8 cellular contexts compared by ENCODE assay signal in genomic region chr2:120552800-120553471, GRCh38.
DNase-seq lines count a peak whose midpoint lies in the region; ATAC-seq, FAIRE-seq and TF ChIP-seq lines count a peak whose summit lies in the region.

No MANE protein-coding gene starts in this region.

- TF ChIP-seq EP300 in HepG2 (IDR thresholded peaks at IDR 0.05; ENCODE audit: low read depth in 2 of 2, low read length in 2 of 2) (peak; percentile 20 to 36; a peak in 2 of 4 replicates), HepG2 (CRISPR knock-in tag; IDR thresholded peaks at IDR 0.05; ENCODE audit: borderline replicate concordance) (no peak)

- BruUV-seq in HCT116 (replicated peaks; lab: Mats Ljungman, UMichigan) (TSS peak; percentile 85), HepG2 (replicated peaks; lab: Mats Ljungman, UMichigan) (no TSS peak)

- H2AFZ ChIP-seq in HCT116 (ENCODE audit: low read depth, low read length, poor library complexity, severe bottlenecking) (peak overlapping the region; percentile 67), HepG2 (ENCODE audit: low read length) (no peak overlapping the region)

- H3K4me3 ChIP-seq in HCT116 (replicated peaks in 1 of 2; ENCODE audit: low read depth in 1 of 2, low read length in 2 of 2) (peak overlapping the region; percentile 37 to 48), NT2/D1 (ENCODE audit: insufficient read length, low read depth) (peak overlapping the region; percentile 29), coronary artery (peak overlapping the region; percentile 26), HepG2 (replicated peaks in 1 of 3; ENCODE audit: insufficient read depth in 1 of 3, low read depth in 2 of 3, low read length in 3 of 3) (peak overlapping the region in 1 of 3 experiments; percentile 20; a peak in 3 of 6 replicates)

- intact Hi-C loops in HCT116 (cut with micrococcal nuclease) (loop anchor here (1.0 to 2.0 kb wide), 2 partner anchors 128 to 210 kb away; no protein-coding TSS in a partner anchor), HepG2 (cut with micrococcal nuclease; ENCODE audit: unreplicated experiment) (loop anchor here (1.0 to 5.0 kb wide), 5 partner anchors 36 to 210 kb away; no protein-coding TSS in a partner anchor)

- TF ChIP-seq POLR2A in HCT116 (IDR thresholded peaks at IDR 0.05; ENCODE audit: borderline replicate concordance, extremely low read depth, insufficient read depth, insufficient read length) (no peak), HepG2 (IDR thresholded peaks at IDR 0.05; ENCODE audit: insufficient read depth in 1 of 2, low read depth in 2 of 2, low read length in 2 of 2) (peak in 1 of 2 experiments; percentile 50; a peak in 1 of 4 replicates)

- POLR2A ChIA-PET in HCT116 (lab: Charles Lee) (interaction anchor here (0.6 to 1.6 kb wide), 11 partner anchors 8 to 522 kb away, joined by 3 to 9 read pairs (median 3); no protein-coding TSS in a partner anchor), HepG2 (lab: Yijun Ruan, JAX) (interaction anchor here (0.6 to 6.3 kb wide), 9 partner anchors 12 to 209 kb away, joined by 3 to 105 read pairs (median 3); no protein-coding TSS in a partner anchor)

- no peaks in the 10 kb centered on the region for H3K9me3 ChIP-seq in HCT116 (ENCODE audit: control insufficient read depth in 1 of 2, insufficient read depth in 1 of 2, low read depth in 1 of 2, low read length in 2 of 2)
- H3K9me3 ChIP-seq in NT2/D1 (ENCODE audit: insufficient read depth, low read length) = no peaks in the 10 kb centered on the region
- H3K9me3 ChIP-seq in HepG2 (ENCODE audit: low read length) = no peaks in the 10 kb centered on the region

- no peaks in the 10 kb centered on the region for H3K9me2 ChIP-seq in HCT116 (ENCODE audit: insufficient read depth)

- H4K20me1 ChIP-seq in HCT116 (ENCODE audit: insufficient read depth) = no peaks in the 10 kb centered on the region
- H4K20me1 ChIP-seq in HepG2 (ENCODE audit: insufficient read depth, low read length) = no peaks in the 10 kb centered on the region

- H3K27ac ChIP-seq in HCT116 (ENCODE audit: low read depth, low read length) = no peak overlapping the region
- peak overlapping the region in 1 of 2 donors; percentile 33 for H3K27ac ChIP-seq in coronary artery
- H3K27ac ChIP-seq in HepG2 (ENCODE audit: extremely low read length, insufficient read depth, low read length) = peak overlapping the region; percentile 44
- no peak overlapping the region for H3K27ac ChIP-seq in substantia nigra (ENCODE audit: low read depth, low read length, poor library complexity, severe bottlenecking)

- H3K9ac ChIP-seq in HCT116 (ENCODE audit: low read length) = peak overlapping the region; percentile 17; the same call in 1 of the 2 replicates
- H3K9ac ChIP-seq in NT2/D1 (ENCODE audit: insufficient read length, low read depth) = no peak overlapping the region
- peak overlapping the region; percentile 40; the same call in 1 of the 2 replicates for H3K9ac ChIP-seq in HepG2 (ENCODE audit: insufficient read depth, low read depth, low read length)

- TF ChIP-seq CTCF in HCT116 (IDR thresholded peaks at IDR 0.05 in 2 of 3, conservative IDR thresholded peaks at IDR 0.05 in 1 of 3; ENCODE audit: borderline replicate concordance in 1 of 3, insufficient read depth in 1 of 3, low read depth in 2 of 3, low read length in 2 of 3) (peak; percentile 66 to 85 (median 72); a peak in 5 of 6 replicates), coronary artery (IDR thresholded peaks at IDR 0.05) (peak; percentile 57), HepG2 (CRISPR knock-in tag; IDR thresholded peaks at IDR 0.05) (peak; percentile 99)

- H3K4me2 ChIP-seq in HCT116 (ENCODE audit: low read length) (peak overlapping the region; percentile 85), HepG2 (ENCODE audit: low read depth, low read length) (peak overlapping the region; percentile 62)

- WGBS in HepG2 (ENCODE audit: low lambda C conversion rate) = 12% methylated on average over 22 of the region's 23 CpGs

- H3K79me2 ChIP-seq in HCT116 (ENCODE audit: insufficient read depth, low read length) (no peaks in the 10 kb centered on the region), HepG2 (ENCODE audit: insufficient read depth, low read length) (no peaks in the 10 kb centered on the region)

- RAD21 ChIA-PET in HCT116 (lab: Charles Lee; ENCODE audit: low non-redundant PET in 1 of 2, low total read pairs in 2 of 2, uncharacterized antibody in 2 of 2, unreplicated experiment in 2 of 2) = interaction anchor here (0.9 to 1.3 kb wide), 2 partner anchors 123 to 210 kb away, joined by 3 to 9 read pairs; no protein-coding TSS in a partner anchor

- CTCF ChIA-PET in HCT116 (lab: Charles Lee) = interaction anchor here (0.6 to 2.4 kb wide), 16 partner anchors 9 to 522 kb away, joined by 3 to 25 read pairs (median 4); no protein-coding TSS in a partner anchor
- CTCF ChIA-PET in HepG2 (lab: Yijun Ruan, JAX; ENCODE audit: low intra/inter-chr PET ratio, low total read pairs) = interaction anchor here (0.5 to 2.4 kb wide), 9 partner anchors 24 to 210 kb away, joined by 3 to 17 read pairs (median 6); no protein-coding TSS in a partner anchor

- peak; percentile 70 for FAIRE-seq in HepG2 (lab: Jason Lieb, UNC)

- no peaks in the 10 kb centered on the region for H3K27me3 ChIP-seq in HCT116 (ENCODE audit: insufficient read depth, low read length)
- peaks cover 44% of the 10 kb centered on the region for H3K27me3 ChIP-seq in NT2/D1 (ENCODE audit: insufficient read depth, insufficient read length)
- H3K27me3 ChIP-seq in HepG2 (ENCODE audit: control insufficient read depth in 1 of 2, insufficient read depth in 2 of 2, low read length in 2 of 2) = peaks cover 6 to 19% of the 10 kb centered on the region in 2 experiments; a peak in 4 of 5 replicates

- H3K4me1 ChIP-seq in HCT116 (ENCODE audit: control insufficient read depth in 1 of 2, insufficient read depth in 2 of 2, low read length in 2 of 2) (peaks cover 4 to 16% of the 10 kb centered on the region in 2 experiments; a peak in 3 of 4 replicates), NT2/D1 (ENCODE audit: insufficient read depth, insufficient read length) (no peaks in the 10 kb centered on the region), HepG2 (ENCODE audit: insufficient read depth, low read length) (peaks cover 92% of the 10 kb centered on the region)

- peak; percentile 68 for DNase-seq in Ammon's horn (ENCODE audit: low spot score)
- peak; percentile 84 for DNase-seq in HCT116 (ENCODE audit: low read depth, low spot score)
- DNase-seq in NT2/D1 (ENCODE audit: low read depth, low spot score) = peak; percentile 70
- peak; percentile 92 for DNase-seq in coronary artery (ENCODE audit: low spot score)
- peak; percentile 90 for DNase-seq in HepG2 (ENCODE audit: low spot score)
- peak in 42 of 49 donors; percentile 8 to 75 (median 44) for DNase-seq in substantia nigra (lab: John Stamatoyannopoulos, UW)

- in situ Hi-C loops in HepG2 (cut with HindIII; ENCODE audit: extremely low pct_ligation_motif_present, low pct_unique_long_range_greater_than_20kb) = loop anchor here (5.0 to 10.0 kb wide), 3 partner anchors 36 to 211 kb away; no protein-coding TSS in a partner anchor

- H3K36me3 ChIP-seq in HCT116 (ENCODE audit: control insufficient read depth in 1 of 2, insufficient read depth in 2 of 2, low read length in 2 of 2) (no peaks in the 10 kb centered on the region), NT2/D1 (ENCODE audit: insufficient read depth, insufficient read length, low read length) (no peaks in the 10 kb centered on the region), HepG2 (replicated peaks in 1 of 2; ENCODE audit: control insufficient read depth in 1 of 2, insufficient read depth in 2 of 2, low read length in 2 of 2) (no peaks in the 10 kb centered on the region)

- ATAC-seq in HCT116 = peak; percentile 100
- peak; percentile 91 for ATAC-seq in HepG2
- no peak for ATAC-seq in HG03378 (IDR thresholded peaks at IDR 0.05; ENCODE audit: unreplicated experiment)
- no peak for ATAC-seq in GM21515 (IDR thresholded peaks at IDR 0.05; ENCODE audit: unreplicated experiment)

- TF ChIP-seq RAD21 in HCT116 (IDR thresholded peaks at IDR 0.05; ENCODE audit: low read depth) (peak; percentile 68), HepG2 (CRISPR knock-in tag; IDR thresholded peaks at IDR 0.05) (peak; percentile 99)

TF ChIP-seq in HCT116, 20 proteins besides CTCF, POLR2A, EP300 and RAD21:
- TF ChIP-seq POLR2AphosphoS5 (IDR thresholded peaks at IDR 0.05; ENCODE audit: low read depth, low read length) = peak; percentile 80
- no peak for TF ChIP-seq ELF1 (IDR thresholded peaks at IDR 0.05; ENCODE audit: borderline replicate concordance, low read depth)
- peak; percentile 57 for TF ChIP-seq YY1 (IDR thresholded peaks at IDR 0.05; ENCODE audit: extremely low read depth, insufficient replicate concordance, low read depth, low read length)
- TF ChIP-seq SP1 (IDR thresholded peaks at IDR 0.05; ENCODE audit: low read depth) = no peak
- peak; percentile 89 for TF ChIP-seq MAX (IDR thresholded peaks at IDR 0.05)
- peak; percentile 55 for TF ChIP-seq CBX3 (IDR thresholded peaks at IDR 0.05; ENCODE audit: low read depth)

TF ChIP-seq in HepG2, 621 proteins besides CTCF, POLR2A, EP300 and RAD21 (continues in another document):
- peak; percentile 35; the same call in 1 of the 2 replicates for TF ChIP-seq HBP1 (CRISPR knock-in tag; IDR thresholded peaks at IDR 0.05; ENCODE audit: low read depth)
- peak; percentile 85 for TF ChIP-seq TBL1XR1 (IDR thresholded peaks at IDR 0.05; ENCODE audit: borderline replicate concordance, low read length, partially characterized antibody)
- peak; percentile 62 for TF ChIP-seq SKI (IDR thresholded peaks at IDR 0.05; ENCODE audit: partially characterized antibody)
- peak; percentile 93 for TF ChIP-seq REPIN1 (CRISPR knock-in tag; IDR thresholded peaks at IDR 0.05; ENCODE audit: borderline replicate concordance, low read depth)
- no peak for TF ChIP-seq ATAD3A (CRISPR knock-in tag; IDR thresholded peaks at IDR 0.05)
- TF ChIP-seq ZSCAN31 (CRISPR knock-in tag; IDR thresholded peaks at IDR 0.05; ENCODE audit: low read depth) = peak; percentile 63; the same call in 1 of the 2 replicates
- peak; percentile 88 for TF ChIP-seq RXRB (CRISPR knock-in tag; IDR thresholded peaks at IDR 0.05; ENCODE audit: borderline replicate concordance)
- 0 out of 2 replicates have a peak, but pooled peaks have one; percentile 56 for TF ChIP-seq ZNF607 (CRISPR knock-in tag; IDR thresholded peaks at IDR 0.05; ENCODE audit: borderline replicate concordance)
- peak; percentile 63 for TF ChIP-seq ARNT2 (CRISPR knock-in tag; IDR thresholded peaks at IDR 0.05; ENCODE audit: low read depth)
- TF ChIP-seq ZNF878 (CRISPR knock-in tag; IDR thresholded peaks at IDR 0.05) = no peak

Comparison
In these comparisons a context has a peak if more than half of its experiments do, and no peak if none do; other contexts are left out.
1. ATAC-seq: peak in HCT116 (single experiment) and HepG2 (single experiment); none in HG03378 (single experiment) and GM21515 (single experiment).
2. Peak in every context shown above with its lines, with median percentiles within 50 percentile points of each other: DNase-seq and CTCF ChIP-seq.